2 cellular contexts compared by ENCODE assay signal in genomic region chr11:2586793-2587131, GRCh38.
TF ChIP-seq lines count a peak whose summit lies in the region.

No MANE protein-coding gene starts in this region.

TF ChIP-seq in SK-N-SH, 30 proteins besides CTCF, POLR2A, EP300 and RAD21 (continued from another document):
- TF ChIP-seq PBX3 (IDR thresholded peaks at IDR 0.05): no peak
- TF ChIP-seq GATA2 (CRISPR knock-in tag; IDR thresholded peaks at IDR 0.05): no peak
- TF ChIP-seq TAF1 (IDR thresholded peaks at IDR 0.05; ENCODE audit: borderline replicate concordance, low read depth, low read length): no peak
- TF ChIP-seq REST (IDR thresholded peaks at IDR 0.05; ENCODE audit: low read depth, low read length): no peak
- TF ChIP-seq CHD2 (IDR thresholded peaks at IDR 0.05; ENCODE audit: low read length, partially characterized antibody): no peak
- TF ChIP-seq USF1 (IDR thresholded peaks at IDR 0.05; ENCODE audit: borderline replicate concordance, low read depth): no peak
- no peak for TF ChIP-seq NFIC (IDR thresholded peaks at IDR 0.05; ENCODE audit: borderline replicate concordance)
- no peak for TF ChIP-seq MAX (IDR thresholded peaks at IDR 0.05; ENCODE audit: low read depth)

TF ChIP-seq in SK-N-SH treated with all-trans-retinoic acid at 6 μM for 48 hours, 23 proteins besides CTCF, POLR2A, EP300 and RAD21 (continued from another document):
- TF ChIP-seq PATZ1 (CRISPR knock-in tag; IDR thresholded peaks at IDR 0.05; ENCODE audit: borderline replicate concordance): no peak
- TF ChIP-seq ARNTL (CRISPR knock-in tag; IDR thresholded peaks at IDR 0.05; ENCODE audit: borderline replicate concordance, low read depth): no peak
- TF ChIP-seq TSHZ2 (CRISPR knock-in tag; IDR thresholded peaks at IDR 0.05): no peak
TF ChIP-seq in SK-N-SH treated with all-trans-retinoic acid at 6 μM for 48 hours: peak in this region for 0.
